9 cellular contexts compared by ENCODE assay signal in the genomic region with DNA sequence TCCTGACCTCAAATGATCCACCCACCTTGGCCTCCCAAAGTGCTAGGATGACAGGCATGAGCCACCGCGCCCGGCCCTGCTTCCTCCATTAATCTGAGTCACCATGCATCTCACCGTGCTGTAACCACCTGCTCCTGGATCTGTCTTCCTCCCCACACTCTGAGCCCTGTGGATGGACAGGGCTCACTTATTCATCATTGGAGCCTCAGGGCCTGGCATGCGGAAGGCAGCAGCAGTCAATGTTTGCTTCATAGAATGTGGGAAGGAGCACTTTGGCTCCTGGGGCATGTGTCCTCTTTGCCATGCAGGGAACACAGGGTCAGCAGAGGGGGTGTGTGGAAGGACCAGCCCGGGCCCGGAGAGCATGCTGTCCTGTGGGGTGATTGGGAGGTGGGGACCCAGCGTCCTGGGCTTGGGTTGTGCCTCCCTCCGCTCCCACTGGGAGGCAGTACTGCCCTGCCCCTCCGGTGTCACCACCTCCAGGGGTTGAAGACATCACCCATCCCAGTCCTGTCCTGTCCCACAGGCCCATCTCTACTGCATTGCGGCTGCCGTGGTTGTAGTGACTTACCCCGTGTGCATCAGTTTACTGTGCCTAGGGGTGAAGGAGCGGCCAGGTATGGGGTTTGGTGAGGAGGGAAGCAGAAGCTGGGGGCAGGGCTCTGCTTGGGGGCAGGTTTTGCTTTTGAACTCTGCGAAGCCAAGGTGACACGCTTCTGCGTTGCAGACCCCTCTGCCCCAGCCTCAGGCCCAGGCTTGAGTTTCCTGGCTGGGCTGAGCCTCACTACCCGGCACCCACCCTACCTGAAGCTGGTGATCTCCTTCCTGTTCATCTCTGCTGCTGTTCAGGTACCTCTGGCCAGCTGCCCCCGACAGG. TPM values are rescaled to one million over a fixed set of nuclear protein-coding genes. Genes with fewer than 3 reads are reported as not detected.
DNase-seq lines count a peak whose midpoint lies in the region; ATAC-seq lines count a peak whose summit lies in the region.
"Had no signal": no experiment of that assay in that cellular context is flagged by ENCODE, and none has a peak within 500 bp of the region (broad histone marks: within the 10 kb centered on the region; RNA-seq: fewer than 3 reads in every experiment).

No MANE protein-coding gene starts in this region.

- H3K23ac ChIP-seq in mesendoderm (ENCODE audit: low read length) = no peak overlapping the region

- H3K4me3 Mint-ChIP-seq in activated T-helper 17 cell treated with anti-CD3 and anti-CD28 coated beads, Interleukin-2, amount 50 U/mL, for 72 hours = no peak overlapping the region

- H3K4ac ChIP-seq in mesendoderm (ENCODE audit: low read depth, low read length) = no peak overlapping the region

- H3K79me2 ChIP-seq in mesendoderm (ENCODE audit: control insufficient read depth, insufficient read depth, low read length) = no peaks in the 10 kb centered on the region

- H2BK15ac ChIP-seq in mesendoderm (replicated peaks; ENCODE audit: low read depth) = no peak overlapping the region

- H3K18ac ChIP-seq in mesendoderm (ENCODE audit: low read length) = no peak overlapping the region

- no peak overlapping the region for H4K5ac ChIP-seq in mesendoderm (ENCODE audit: low read length)

- H2BK5ac ChIP-seq in mesendoderm (ENCODE audit: low read length) = no peak overlapping the region

- H3K56ac ChIP-seq in mesendoderm (ENCODE audit: low read length) = no peak overlapping the region

- H3K36me3 ChIP-seq in mesendoderm (ENCODE audit: control insufficient read depth, insufficient read depth, low read length) = no peaks in the 10 kb centered on the region

- H3K27me3 Mint-ChIP-seq in activated T-helper 17 cell treated with anti-CD3 and anti-CD28 coated beads, Interleukin-2, amount 50 U/mL, for 72 hours = no peaks in the 10 kb centered on the region

- peak; percentile 62 for ATAC-seq in activated T-helper 17 cell treated with anti-CD3 and anti-CD28 coated beads, Interleukin-2, amount 50 U/mL, for 72 hours (replicated peaks)
- no peak for ATAC-seq in GM19397 (IDR thresholded peaks at IDR 0.05; ENCODE audit: unreplicated experiment)

- DNase-seq in D341Med (ENCODE audit: low spot score) = peak; percentile 68
- peak; percentile 25 for DNase-seq in HT-29 (ENCODE audit: low spot score)
- peak; percentile 68 for DNase-seq in mesendoderm
- DNase-seq in activated gamma-delta T cell (lab: John Stamatoyannopoulos, UW) = no peak
- DNase-seq in NCI-H2227 (lab: John Stamatoyannopoulos, UW; ENCODE audit: unreplicated experiment) = no peak
- no peak for DNase-seq in NCI-H2107 treated with DMSO at 0.1 percent for 48 hours (lab: John Stamatoyannopoulos, UW; ENCODE audit: unreplicated experiment)
- DNase-seq: heart left ventricle had no signal

- no peak overlapping the region for H3K4me3 ChIP-seq in mesendoderm (ENCODE audit: low read length)
- H3K4me3 ChIP-seq: heart left ventricle had no signal

- H3K9me3 Mint-ChIP-seq in activated T-helper 17 cell treated with anti-CD3 and anti-CD28 coated beads, Interleukin-2, amount 50 U/mL, for 72 hours = no peaks in the 10 kb centered on the region

- peaks cover 17% of the 10 kb centered on the region for H3K36me3 Mint-ChIP-seq in activated T-helper 17 cell treated with anti-CD3 and anti-CD28 coated beads, Interleukin-2, amount 50 U/mL, for 72 hours (ENCODE audit: low read depth)

- H2AK5ac ChIP-seq in mesendoderm (ENCODE audit: low read length) = no peak overlapping the region

- no peaks in the 10 kb centered on the region for H3K79me1 ChIP-seq in mesendoderm (ENCODE audit: low read length)

- H3K4me2 ChIP-seq in mesendoderm (ENCODE audit: low read length) = no peak overlapping the region

- H3K4me1 ChIP-seq in mesendoderm (ENCODE audit: control insufficient read depth, low read depth, low read length) = no peaks in the 10 kb centered on the region
- H3K4me1 ChIP-seq: heart left ventricle had no signal

- no peak overlapping the region for H3K27ac Mint-ChIP-seq in activated T-helper 17 cell treated with anti-CD3 and anti-CD28 coated beads, Interleukin-2, amount 50 U/mL, for 72 hours

- H3K9ac ChIP-seq in mesendoderm (ENCODE audit: low read length) = no peak overlapping the region

- no peaks in the 10 kb centered on the region for H3K4me1 Mint-ChIP-seq in activated T-helper 17 cell treated with anti-CD3 and anti-CD28 coated beads, Interleukin-2, amount 50 U/mL, for 72 hours

- no peak overlapping the region for H3K27ac ChIP-seq in mesendoderm (ENCODE audit: low read depth, low read length)
- H3K27ac ChIP-seq: heart left ventricle had no signal

- H3K27me3 ChIP-seq in mesendoderm (ENCODE audit: insufficient read depth, low read length, poor library complexity) = no peaks in the 10 kb centered on the region
- H3K27me3 ChIP-seq: heart left ventricle had no signal

- no peak overlapping the region for H2BK120ac ChIP-seq in mesendoderm (ENCODE audit: low read depth, low read length)

- no peak overlapping the region for H4K8ac ChIP-seq in mesendoderm (ENCODE audit: low read depth, low read length)

- WGBS in mesendoderm (ENCODE audit: extremely low coverage, insufficient coverage, low lambda C conversion rate) = no CpG with 5 or more reads among the region's 19 CpGs

RNA-seq across cellular contexts. Expression of gene MFSD2B, which starts 11.5 kb away (rescaled TPM):
- not detected in 2 replicates for total RNA-seq in HT-29 (2014; rRNA removed; shearing (Covaris generic))
- total RNA-seq in activated T-helper 17 cell treated with anti-CD3 and anti-CD28 coated beads, Interleukin-2, amount 50 U/mL, for 72 hours = not detected
- 0.37 TPM for polyA plus RNA-seq in mesendoderm (2013, experiment 1 of 2)
- polyA plus RNA-seq in mesendoderm (2013, experiment 2 of 2) = 0.52 TPM

RNA-seq across cellular contexts. Expression of gene WDCP, which starts 25.8 kb away (rescaled TPM):
- 2.7 and 6.4 TPM in 2 replicates for total RNA-seq in HT-29 (2014; rRNA removed; shearing (Covaris generic))
- total RNA-seq in activated T-helper 17 cell treated with anti-CD3 and anti-CD28 coated beads, Interleukin-2, amount 50 U/mL, for 72 hours = 10 to 100 TPM; 19.0 to 25.0 TPM
- 10.2 TPM for polyA plus RNA-seq in mesendoderm (2013, experiment 1 of 2)
- 10.2 TPM for polyA plus RNA-seq in mesendoderm (2013, experiment 2 of 2)

RNA-seq across cellular contexts. Expression of gene FKBP1B, which starts 28.2 kb away (rescaled TPM):
- not detected in 2 replicates for total RNA-seq in HT-29 (2014; rRNA removed; shearing (Covaris generic))
- total RNA-seq in activated T-helper 17 cell treated with anti-CD3 and anti-CD28 coated beads, Interleukin-2, amount 50 U/mL, for 72 hours = 1 to 10 TPM; 1.2 to 1.8 TPM
- polyA plus RNA-seq in mesendoderm (2013, experiment 1 of 2) = 29.4 TPM
- 29.2 TPM for polyA plus RNA-seq in mesendoderm (2013, experiment 2 of 2)

RNA-seq across cellular contexts. Expression of gene SF3B6, which starts 54.8 kb away (rescaled TPM):
- 112 and 128 TPM in 2 replicates for total RNA-seq in HT-29 (2014; rRNA removed; shearing (Covaris generic))
- total RNA-seq in activated T-helper 17 cell treated with anti-CD3 and anti-CD28 coated beads, Interleukin-2, amount 50 U/mL, for 72 hours = 100 to 1,000 TPM; 121 to 146 TPM
- polyA plus RNA-seq in mesendoderm (2013, experiment 1 of 2) = 242 TPM
- polyA plus RNA-seq in mesendoderm (2013, experiment 2 of 2) = 249 TPM

Comparison
In these comparisons a context has a peak if more than half of its experiments do, and no peak if none do; other contexts are left out.
1. DNase-seq: peak in D341Med (single experiment), HT-29 (single experiment) and mesendoderm (single experiment); none in activated gamma-delta T cell (single experiment), NCI-H2227 (single experiment) and NCI-H2107 treated with DMSO at 0.1 percent for 48 hours (single experiment).